25 cellular contexts compared by ENCODE assay signal in the genomic region with DNA sequence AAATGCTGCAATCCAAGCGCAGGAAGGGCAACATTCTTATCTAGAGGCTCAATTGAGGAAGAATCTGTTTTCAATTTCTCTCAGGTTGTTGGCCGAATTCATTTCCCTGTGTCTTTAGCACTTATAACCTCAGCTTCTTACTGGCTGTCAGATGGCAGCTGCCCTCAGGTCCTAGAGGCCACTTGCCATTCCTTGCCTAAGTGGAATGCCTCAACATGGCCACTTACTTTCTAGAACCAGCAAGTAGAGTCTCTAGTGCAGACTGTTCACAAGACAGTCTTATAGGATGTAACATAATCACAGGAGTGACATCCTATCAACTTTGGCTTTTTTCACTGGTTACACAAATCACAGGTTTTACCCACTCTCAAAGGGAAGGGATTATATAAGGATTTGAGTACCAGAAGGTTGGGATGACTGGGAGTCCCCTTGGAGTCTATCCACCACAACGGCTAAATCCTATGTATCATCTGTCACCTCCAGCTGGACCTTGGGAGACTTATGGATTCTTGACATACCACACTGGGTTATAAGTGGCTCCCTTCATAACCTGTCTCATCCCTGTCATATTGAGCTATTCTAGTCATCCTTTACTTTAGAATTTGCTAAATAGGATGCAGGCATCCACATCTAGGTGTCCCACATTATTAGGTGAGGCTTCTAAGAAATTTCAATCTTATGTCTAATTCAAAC.
"Had no signal": no experiment of that assay in that cellular context is flagged by ENCODE, and none has a peak within 500 bp of the region (broad histone marks: within the 10 kb centered on the region; RNA-seq: fewer than 3 reads in every experiment).

No MANE protein-coding gene starts in this region.

- H3K4me1 Mint-ChIP-seq: activated T-helper 17 cell treated with anti-CD3 and anti-CD28 coated beads, Interleukin-2, amount 50 U/mL, for 72 hours had no signal

- H3K27me3 ChIP-seq: adrenal gland, Peyer's patch had no signal

- H3K9me3 ChIP-seq: adrenal gland, Peyer's patch, SJSA1 had no signal

- H3K9me3 Mint-ChIP-seq: activated CD4-positive, alpha-beta memory T cell treated with anti-CD3 and anti-CD28 coated beads, Interleukin-2, amount 10 ng/mL, durations not matched to agents 7 days and 5 days had no signal

- ATAC-seq: activated T-helper 17 cell treated with anti-CD3 and anti-CD28 coated beads, Interleukin-2, amount 50 U/mL, for 72 hours; SK-N-SH treated with all-trans-retinoic acid at 6 μM for 48 hours had no signal

- H3K27me3 Mint-ChIP-seq: activated CD4-positive, alpha-beta memory T cell treated with anti-CD3 and anti-CD28 coated beads, Interleukin-2, amount 10 ng/mL, durations not matched to agents 7 days and 5 days; activated naive CD8-positive, alpha-beta T cell; activated T-helper 17 cell treated with anti-CD3 and anti-CD28 coated beads, Interleukin-2, amount 50 U/mL, for 72 hours had no signal

- H3K27ac Mint-ChIP-seq: activated CD4-positive, alpha-beta memory T cell treated with anti-CD3 and anti-CD28 coated beads, Interleukin-2, amount 10 ng/mL, durations not matched to agents 7 days and 5 days; activated naive CD4-positive, alpha-beta T cell treated with anti-CD3 and anti-CD28 coated beads for 36 hours; activated naive CD8-positive, alpha-beta T cell; activated T-helper 17 cell treated with anti-CD3 and anti-CD28 coated beads, Interleukin-2, amount 50 U/mL, for 72 hours; T-helper 1 cell treated with Interleukin-12 subunit alpha and Interleukin-12 subunit beta and Interleukin-4 antibody, amounts not matched to agents 30 μg/mL and 1 μg/mL, for 36 hours had no signal

- H3K4me3 ChIP-seq: adrenal gland, Peyer's patch, SJSA1 had no signal

- H3K4me3 Mint-ChIP-seq: activated CD4-positive, alpha-beta memory T cell treated with anti-CD3 and anti-CD28 coated beads, Interleukin-2, amount 10 ng/mL, durations not matched to agents 7 days and 5 days; activated naive CD4-positive, alpha-beta T cell treated with anti-CD3 and anti-CD28 coated beads for 36 hours; activated naive CD8-positive, alpha-beta T cell; activated T-helper 17 cell treated with anti-CD3 and anti-CD28 coated beads, Interleukin-2, amount 50 U/mL, for 72 hours; T-helper 1 cell treated with Interleukin-12 subunit alpha and Interleukin-12 subunit beta and Interleukin-4 antibody, amounts not matched to agents 30 μg/mL and 1 μg/mL, for 36 hours had no signal

- DNase-seq: activated CD4-positive, alpha-beta memory T cell treated with anti-CD3 and anti-CD28 coated beads, Interleukin-2, amount 10 ng/mL, durations not matched to agents 7 days and 5 days; activated CD4-positive, alpha-beta T cell treated with anti-CD3 and anti-CD28 coated beads, Interleukin-2, amount 50 U/mL, for 1 hour; activated CD4-positive, CD25-positive, alpha-beta regulatory T cell; activated gamma-delta T cell; activated naive CD4-positive, alpha-beta T cell treated with anti-CD3 and anti-CD28 coated beads for 36 hours; activated T-cell treated with anti-CD3 and anti-CD28 coated beads for 4 hours; activated T-cell treated with anti-CD3 and anti-CD28 coated beads, Interleukin-2, amount 50 U/mL, for 48 hours; adrenal gland; central memory CD4-positive, alpha-beta T cell; MM.1S; NCI-H1105 treated with DMSO at 0.1 percent for 48 hours; NCI-H1436 treated with DMSO at 0.1 percent for 48 hours; NCI-H187; NCI-H2081; NCI-H2227 treated with DMSO at 0.1 percent for 48 hours; NCI-H446 treated with DMSO at 0.1 percent for 48 hours; NCI-H526 treated with DMSO at 0.1 percent for 48 hours; Peyer's patch; SHP77; SW 1271 had no signal

- H3K36me3 Mint-ChIP-seq: activated naive CD8-positive, alpha-beta T cell had no signal

- H3K36me3 ChIP-seq: adrenal gland, Peyer's patch, SJSA1 had no signal

- H3K4me1 ChIP-seq: adrenal gland, Peyer's patch, SJSA1 had no signal

- H3K27ac ChIP-seq: adrenal gland, Peyer's patch, SJSA1 had no signal
